In genomic region chr1:2212542-2213491, GRCh38 we compare ENCODE assay signal across 1 cellular context.
TF ChIP-seq lines count a peak whose summit lies in the region.

No MANE protein-coding gene starts in this region.

TF ChIP-seq in K562, 482 proteins besides CTCF, POLR2A, EP300 and RAD21 (continued from another document and continues in another):
- no peak for TF ChIP-seq HMGXB4 (CRISPR knock-in tag; IDR thresholded peaks at IDR 0.05)
- TF ChIP-seq RBM22 (IDR thresholded peaks at IDR 0.05; ENCODE audit: low read depth, low read length, poor library complexity, severe bottlenecking) = no peak
- no peak for TF ChIP-seq HES1 (IDR thresholded peaks at IDR 0.05; ENCODE audit: low read depth)
- peak; percentile 96 for TF ChIP-seq FOXJ2 (tag; IDR thresholded peaks at IDR 0.05)
- no peak for TF ChIP-seq STAG1 (CRISPR knock-in tag; IDR thresholded peaks at IDR 0.05; ENCODE audit: borderline replicate concordance)
- no peak for TF ChIP-seq DACH1 (IDR thresholded peaks at IDR 0.05; ENCODE audit: partially characterized antibody)
- no peak for TF ChIP-seq ZNF695 (CRISPR knock-in tag; IDR thresholded peaks at IDR 0.05)
- peak; percentile 68 for TF ChIP-seq HMGN3 (IDR thresholded peaks at IDR 0.05; ENCODE audit: borderline replicate concordance, extremely low read depth, insufficient read length, low read depth, low read length)
- no peak for TF ChIP-seq ZNF253 (CRISPR knock-in tag; conservative IDR thresholded peaks at IDR 0.05)
- TF ChIP-seq TAF7 (tag; IDR thresholded peaks at IDR 0.05) = no peak
- TF ChIP-seq SMAD3 (CRISPR knock-in tag; conservative IDR thresholded peaks at IDR 0.05) = no peak
- no peak for TF ChIP-seq ZBTB7A (IDR thresholded peaks at IDR 0.05; ENCODE audit: borderline replicate concordance, control insufficient read depth, low read depth, low read length)
- TF ChIP-seq HDAC3 (IDR thresholded peaks at IDR 0.05; ENCODE audit: borderline replicate concordance, partially characterized antibody) = no peak
- TF ChIP-seq ZNF583 (CRISPR knock-in tag; IDR thresholded peaks at IDR 0.05) = 0 out of 2 replicates have a peak, but pooled peaks have one; percentile 45
- TF ChIP-seq ZNF217 (CRISPR knock-in tag; IDR thresholded peaks at IDR 0.05) = no peak
- peak; percentile 56; the same call in 1 of the 2 replicates for TF ChIP-seq SMARCA4 (IDR thresholded peaks at IDR 0.05)
- TF ChIP-seq ZNF592 (IDR thresholded peaks at IDR 0.05) = peak; percentile 95
- TF ChIP-seq RERE (CRISPR knock-in tag; IDR thresholded peaks at IDR 0.05; ENCODE audit: borderline replicate concordance) = no peak
- peak; percentile 87 for TF ChIP-seq SMAD4 (CRISPR knock-in tag; conservative IDR thresholded peaks at IDR 0.05)
- TF ChIP-seq BHLHE40 (IDR thresholded peaks at IDR 0.05; ENCODE audit: low read length) = peak; percentile 57
- peak in 2 of 3 experiments; percentile 47 to 56 for TF ChIP-seq YY1 (IDR thresholded peaks at IDR 0.05; ENCODE audit: borderline replicate concordance in 1 of 3, control insufficient read depth in 1 of 3, extremely low read depth in 1 of 3, insufficient read depth in 3 of 3, insufficient read length in 1 of 3, insufficient replicate concordance in 2 of 3, low read depth in 1 of 3, low read length in 2 of 3)
- TF ChIP-seq GATAD2A (IDR thresholded peaks at IDR 0.05) = peak; percentile 92; the same call in 1 of the 2 replicates
- no peak for TF ChIP-seq SIX5 (IDR thresholded peaks at IDR 0.05; ENCODE audit: borderline replicate concordance in 1 of 2, insufficient read depth in 1 of 2, low read depth in 1 of 2, low read length in 2 of 2)
- no peak; the same call in 1 of the 2 replicates for TF ChIP-seq NFXL1 (CRISPR knock-in tag; IDR thresholded peaks at IDR 0.05)
- TF ChIP-seq TRIM28 (IDR thresholded peaks at IDR 0.05) = no peak
- peak; percentile 68 for TF ChIP-seq NFIC (IDR thresholded peaks at IDR 0.05)
- peak; percentile 64; the same call in 1 of the 2 replicates for TF ChIP-seq MYNN (IDR thresholded peaks at IDR 0.05)
- TF ChIP-seq MYNN (CRISPR knock-in tag; IDR thresholded peaks at IDR 0.05) = no peak
- TF ChIP-seq ATF3 (IDR thresholded peaks at IDR 0.05) = peak; percentile 99
- no peak for TF ChIP-seq ATF3 (CRISPR knock-in tag; conservative IDR thresholded peaks at IDR 0.05)
- no peak for TF ChIP-seq ZNF354B (CRISPR knock-in tag; IDR thresholded peaks at IDR 0.05)
- no peak for TF ChIP-seq ZHX1 (conservative IDR thresholded peaks at IDR 0.05; ENCODE audit: low read length)
- TF ChIP-seq ZNF395 (CRISPR knock-in tag; IDR thresholded peaks at IDR 0.05) = peak; percentile 87
- TF ChIP-seq IFI16 (CRISPR knock-in tag; IDR thresholded peaks at IDR 0.05) = no peak
- no peak for TF ChIP-seq NFE2L1 (tag; IDR thresholded peaks at IDR 0.05; ENCODE audit: borderline replicate concordance, low read depth)
- TF ChIP-seq BRF1 (IDR thresholded peaks at IDR 0.05; ENCODE audit: borderline replicate concordance, extremely low read depth, insufficient read length) = no peak
- peak in 1 of 2 experiments; percentile 57 for TF ChIP-seq AFF1 (IDR thresholded peaks at IDR 0.05; ENCODE audit: low read depth in 1 of 2, partially characterized antibody in 2 of 2)
- TF ChIP-seq ERF (CRISPR knock-in tag; IDR thresholded peaks at IDR 0.05) = peak; percentile 86; the same call in 1 of the 2 replicates
